1 cellular context compared by ENCODE assay signal in genomic region chr6:43516367-43516696, GRCh38.
TF ChIP-seq lines count a peak whose summit lies in the region.

No MANE protein-coding gene starts in this region.

TF ChIP-seq in HepG2, 621 proteins besides CTCF, POLR2A, EP300 and RAD21 (continues in another document):
- TF ChIP-seq, protein P1, sequence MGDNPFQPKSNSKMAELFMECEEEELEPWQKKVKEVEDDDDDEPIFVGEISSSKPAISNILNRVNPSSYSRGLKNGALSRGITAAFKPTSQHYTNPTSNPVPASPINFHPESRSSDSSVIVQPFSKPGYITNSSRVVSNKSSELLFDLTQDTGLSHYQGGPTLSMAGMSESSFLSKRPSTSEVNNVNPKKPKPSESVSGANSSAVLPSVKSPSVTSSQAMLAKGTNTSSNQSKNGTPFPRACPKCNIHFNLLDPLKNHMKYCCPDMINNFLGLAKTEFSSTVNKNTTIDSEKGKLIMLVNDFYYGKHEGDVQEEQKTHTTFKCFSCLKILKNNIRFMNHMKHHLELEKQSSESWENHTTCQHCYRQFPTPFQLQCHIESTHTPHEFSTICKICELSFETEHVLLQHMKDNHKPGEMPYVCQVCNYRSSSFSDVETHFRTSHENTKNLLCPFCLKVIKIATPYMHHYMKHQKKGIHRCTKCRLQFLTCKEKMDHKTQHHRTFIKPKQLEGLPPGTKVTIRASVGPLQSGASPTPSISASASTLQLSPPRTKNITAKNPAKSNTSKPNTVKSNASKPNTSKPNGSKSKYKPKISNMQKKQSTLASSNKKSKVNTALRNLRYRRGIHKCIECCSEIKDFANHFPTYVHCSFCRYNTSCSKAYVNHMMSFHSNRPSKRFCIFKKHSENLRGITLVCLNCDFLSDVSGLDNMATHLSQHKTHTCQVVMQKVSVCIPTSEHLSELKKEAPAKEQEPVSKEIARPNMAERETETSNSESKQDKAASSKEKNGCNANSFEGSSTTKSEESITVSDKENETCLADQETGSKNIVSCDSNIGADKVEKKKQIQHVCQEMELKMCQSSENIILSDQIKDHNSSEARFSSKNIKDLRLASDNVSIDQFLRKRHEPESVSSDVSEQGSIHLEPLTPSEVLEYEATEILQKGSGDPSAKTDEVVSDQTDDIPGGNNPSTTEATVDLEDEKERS (CRISPR knock-in tag; IDR thresholded peaks at IDR 0.05): no peak
- TF ChIP-seq ZFP90 (CRISPR knock-in tag; IDR thresholded peaks at IDR 0.05; ENCODE audit: borderline replicate concordance): no peak
- no peak for TF ChIP-seq ZNF776 (CRISPR knock-in tag; IDR thresholded peaks at IDR 0.05)
- TF ChIP-seq MIER3 (CRISPR knock-in tag; IDR thresholded peaks at IDR 0.05; ENCODE audit: borderline replicate concordance): no peak
- TF ChIP-seq, protein P2, sequence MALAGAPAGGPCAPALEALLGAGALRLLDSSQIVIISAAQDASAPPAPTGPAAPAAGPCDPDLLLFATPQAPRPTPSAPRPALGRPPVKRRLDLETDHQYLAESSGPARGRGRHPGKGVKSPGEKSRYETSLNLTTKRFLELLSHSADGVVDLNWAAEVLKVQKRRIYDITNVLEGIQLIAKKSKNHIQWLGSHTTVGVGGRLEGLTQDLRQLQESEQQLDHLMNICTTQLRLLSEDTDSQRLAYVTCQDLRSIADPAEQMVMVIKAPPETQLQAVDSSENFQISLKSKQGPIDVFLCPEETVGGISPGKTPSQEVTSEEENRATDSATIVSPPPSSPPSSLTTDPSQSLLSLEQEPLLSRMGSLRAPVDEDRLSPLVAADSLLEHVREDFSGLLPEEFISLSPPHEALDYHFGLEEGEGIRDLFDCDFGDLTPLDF (CRISPR knock-in tag; IDR thresholded peaks at IDR 0.05): no peak
- no peak for TF ChIP-seq MYC (CRISPR knock-in tag; IDR thresholded peaks at IDR 0.05; ENCODE audit: borderline replicate concordance)
- peak; percentile 12; the same call in 1 of the 2 replicates for TF ChIP-seq ZNF674 (CRISPR knock-in tag; IDR thresholded peaks at IDR 0.05; ENCODE audit: low read depth)
- TF ChIP-seq ZNF781 (CRISPR knock-in tag; IDR thresholded peaks at IDR 0.05; ENCODE audit: borderline replicate concordance, not compliant biosample characterization): peak; percentile 53
- TF ChIP-seq ZBTB43 (CRISPR knock-in tag; conservative IDR thresholded peaks at IDR 0.05): no peak
- TF ChIP-seq POLR2AphosphoS2 (IDR thresholded peaks at IDR 0.05; ENCODE audit: low read depth, low read length): no peak
- TF ChIP-seq ZNF253 (CRISPR knock-in tag; IDR thresholded peaks at IDR 0.05; ENCODE audit: borderline replicate concordance): no peak
- TF ChIP-seq, protein P3, sequence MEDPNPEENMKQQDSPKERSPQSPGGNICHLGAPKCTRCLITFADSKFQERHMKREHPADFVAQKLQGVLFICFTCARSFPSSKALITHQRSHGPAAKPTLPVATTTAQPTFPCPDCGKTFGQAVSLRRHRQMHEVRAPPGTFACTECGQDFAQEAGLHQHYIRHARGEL (CRISPR knock-in tag; IDR thresholded peaks at IDR 0.05): no peak
- TF ChIP-seq TCF7L2 (IDR thresholded peaks at IDR 0.05; ENCODE audit: low read depth, low read length): no peak
- no peak for TF ChIP-seq FOXA1 (IDR thresholded peaks at IDR 0.05)
- no peak for TF ChIP-seq FOXA1 (CRISPR knock-in tag; IDR thresholded peaks at IDR 0.05)
- no peak for TF ChIP-seq ZNF354B (CRISPR knock-in tag; IDR thresholded peaks at IDR 0.05)
- no peak for TF ChIP-seq KLF11 (CRISPR knock-in tag; IDR thresholded peaks at IDR 0.05)
- peak; percentile 10; the same call in 1 of the 2 replicates for TF ChIP-seq ZIK1 (CRISPR knock-in tag; IDR thresholded peaks at IDR 0.05; ENCODE audit: borderline replicate concordance, low read depth)
- no peak for TF ChIP-seq TFE3 (CRISPR knock-in tag; IDR thresholded peaks at IDR 0.05)
- no peak for TF ChIP-seq NAIF1 (CRISPR knock-in tag; IDR thresholded peaks at IDR 0.05; ENCODE audit: borderline replicate concordance)
- TF ChIP-seq, protein P4, sequence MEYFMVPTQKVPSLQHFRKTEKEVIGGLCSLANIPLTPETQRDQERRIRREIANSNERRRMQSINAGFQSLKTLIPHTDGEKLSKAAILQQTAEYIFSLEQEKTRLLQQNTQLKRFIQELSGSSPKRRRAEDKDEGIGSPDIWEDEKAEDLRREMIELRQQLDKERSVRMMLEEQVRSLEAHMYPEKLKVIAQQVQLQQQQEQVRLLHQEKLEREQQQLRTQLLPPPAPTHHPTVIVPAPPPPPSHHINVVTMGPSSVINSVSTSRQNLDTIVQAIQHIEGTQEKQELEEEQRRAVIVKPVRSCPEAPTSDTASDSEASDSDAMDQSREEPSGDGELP (IDR thresholded peaks at IDR 0.05; ENCODE audit: borderline replicate concordance, low read depth): peak; percentile 55; the same call in 1 of the 2 replicates
- TF ChIP-seq NPAS2 (CRISPR knock-in tag; IDR thresholded peaks at IDR 0.05; ENCODE audit: borderline replicate concordance): no peak
- TF ChIP-seq SP2 (CRISPR knock-in tag; IDR thresholded peaks at IDR 0.05): no peak
- TF ChIP-seq ZKSCAN5 (CRISPR knock-in tag; IDR thresholded peaks at IDR 0.05): 0 out of 2 replicates have a peak, but pooled peaks have one; percentile 23
- TF ChIP-seq BRD4 (CRISPR knock-in tag; IDR thresholded peaks at IDR 0.05): no peak
- TF ChIP-seq AGO1 (IDR thresholded peaks at IDR 0.05; ENCODE audit: low read depth, low read length, poor library complexity, severe bottlenecking): no peak
- no peak for TF ChIP-seq HDAC1 (CRISPR knock-in tag; IDR thresholded peaks at IDR 0.05)
- TF ChIP-seq PHF8 (CRISPR knock-in tag; IDR thresholded peaks at IDR 0.05): no peak
- no peak for TF ChIP-seq CAMTA2 (CRISPR knock-in tag; IDR thresholded peaks at IDR 0.05; ENCODE audit: borderline replicate concordance)
- TF ChIP-seq, protein P5, sequence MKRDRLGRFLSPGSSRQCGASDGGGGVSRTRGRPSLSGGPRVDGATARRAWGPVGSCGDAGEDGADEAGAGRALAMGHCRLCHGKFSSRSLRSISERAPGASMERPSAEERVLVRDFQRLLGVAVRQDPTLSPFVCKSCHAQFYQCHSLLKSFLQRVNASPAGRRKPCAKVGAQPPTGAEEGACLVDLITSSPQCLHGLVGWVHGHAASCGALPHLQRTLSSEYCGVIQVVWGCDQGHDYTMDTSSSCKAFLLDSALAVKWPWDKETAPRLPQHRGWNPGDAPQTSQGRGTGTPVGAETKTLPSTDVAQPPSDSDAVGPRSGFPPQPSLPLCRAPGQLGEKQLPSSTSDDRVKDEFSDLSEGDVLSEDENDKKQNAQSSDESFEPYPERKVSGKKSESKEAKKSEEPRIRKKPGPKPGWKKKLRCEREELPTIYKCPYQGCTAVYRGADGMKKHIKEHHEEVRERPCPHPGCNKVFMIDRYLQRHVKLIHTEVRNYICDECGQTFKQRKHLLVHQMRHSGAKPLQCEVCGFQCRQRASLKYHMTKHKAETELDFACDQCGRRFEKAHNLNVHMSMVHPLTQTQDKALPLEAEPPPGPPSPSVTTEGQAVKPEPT (CRISPR knock-in tag; IDR thresholded peaks at IDR 0.05; ENCODE audit: low read depth): no peak
- no peak for TF ChIP-seq MIXL1 (CRISPR knock-in tag; IDR thresholded peaks at IDR 0.05)
- TF ChIP-seq, protein P6, sequence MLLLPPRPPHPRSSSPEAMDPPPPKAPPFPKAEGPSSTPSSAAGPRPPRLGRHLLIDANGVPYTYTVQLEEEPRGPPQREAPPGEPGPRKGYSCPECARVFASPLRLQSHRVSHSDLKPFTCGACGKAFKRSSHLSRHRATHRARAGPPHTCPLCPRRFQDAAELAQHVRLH (CRISPR knock-in tag; IDR thresholded peaks at IDR 0.05; ENCODE audit: borderline replicate concordance, low read depth): no peak
- no peak for TF ChIP-seq NR1H2 (CRISPR knock-in tag; IDR thresholded peaks at IDR 0.05; ENCODE audit: borderline replicate concordance, low read depth)
- TF ChIP-seq PBX3 (CRISPR knock-in tag; IDR thresholded peaks at IDR 0.05; ENCODE audit: borderline replicate concordance): no peak
- TF ChIP-seq, protein P7, sequence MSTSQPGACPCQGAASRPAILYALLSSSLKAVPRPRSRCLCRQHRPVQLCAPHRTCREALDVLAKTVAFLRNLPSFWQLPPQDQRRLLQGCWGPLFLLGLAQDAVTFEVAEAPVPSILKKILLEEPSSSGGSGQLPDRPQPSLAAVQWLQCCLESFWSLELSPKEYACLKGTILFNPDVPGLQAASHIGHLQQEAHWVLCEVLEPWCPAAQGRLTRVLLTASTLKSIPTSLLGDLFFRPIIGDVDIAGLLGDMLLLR (CRISPR knock-in tag; IDR thresholded peaks at IDR 0.05): no peak
- no peak for TF ChIP-seq PTBP1 (IDR thresholded peaks at IDR 0.05; ENCODE audit: low read depth, low read length, poor library complexity, severe bottlenecking)
- no peak for TF ChIP-seq HNRNPH1 (optimal IDR thresholded peaks at IDR 0.05; ENCODE audit: low read depth, low read length)
- TF ChIP-seq NFYC (CRISPR knock-in tag; IDR thresholded peaks at IDR 0.05): no peak
- TF ChIP-seq, protein P8, sequence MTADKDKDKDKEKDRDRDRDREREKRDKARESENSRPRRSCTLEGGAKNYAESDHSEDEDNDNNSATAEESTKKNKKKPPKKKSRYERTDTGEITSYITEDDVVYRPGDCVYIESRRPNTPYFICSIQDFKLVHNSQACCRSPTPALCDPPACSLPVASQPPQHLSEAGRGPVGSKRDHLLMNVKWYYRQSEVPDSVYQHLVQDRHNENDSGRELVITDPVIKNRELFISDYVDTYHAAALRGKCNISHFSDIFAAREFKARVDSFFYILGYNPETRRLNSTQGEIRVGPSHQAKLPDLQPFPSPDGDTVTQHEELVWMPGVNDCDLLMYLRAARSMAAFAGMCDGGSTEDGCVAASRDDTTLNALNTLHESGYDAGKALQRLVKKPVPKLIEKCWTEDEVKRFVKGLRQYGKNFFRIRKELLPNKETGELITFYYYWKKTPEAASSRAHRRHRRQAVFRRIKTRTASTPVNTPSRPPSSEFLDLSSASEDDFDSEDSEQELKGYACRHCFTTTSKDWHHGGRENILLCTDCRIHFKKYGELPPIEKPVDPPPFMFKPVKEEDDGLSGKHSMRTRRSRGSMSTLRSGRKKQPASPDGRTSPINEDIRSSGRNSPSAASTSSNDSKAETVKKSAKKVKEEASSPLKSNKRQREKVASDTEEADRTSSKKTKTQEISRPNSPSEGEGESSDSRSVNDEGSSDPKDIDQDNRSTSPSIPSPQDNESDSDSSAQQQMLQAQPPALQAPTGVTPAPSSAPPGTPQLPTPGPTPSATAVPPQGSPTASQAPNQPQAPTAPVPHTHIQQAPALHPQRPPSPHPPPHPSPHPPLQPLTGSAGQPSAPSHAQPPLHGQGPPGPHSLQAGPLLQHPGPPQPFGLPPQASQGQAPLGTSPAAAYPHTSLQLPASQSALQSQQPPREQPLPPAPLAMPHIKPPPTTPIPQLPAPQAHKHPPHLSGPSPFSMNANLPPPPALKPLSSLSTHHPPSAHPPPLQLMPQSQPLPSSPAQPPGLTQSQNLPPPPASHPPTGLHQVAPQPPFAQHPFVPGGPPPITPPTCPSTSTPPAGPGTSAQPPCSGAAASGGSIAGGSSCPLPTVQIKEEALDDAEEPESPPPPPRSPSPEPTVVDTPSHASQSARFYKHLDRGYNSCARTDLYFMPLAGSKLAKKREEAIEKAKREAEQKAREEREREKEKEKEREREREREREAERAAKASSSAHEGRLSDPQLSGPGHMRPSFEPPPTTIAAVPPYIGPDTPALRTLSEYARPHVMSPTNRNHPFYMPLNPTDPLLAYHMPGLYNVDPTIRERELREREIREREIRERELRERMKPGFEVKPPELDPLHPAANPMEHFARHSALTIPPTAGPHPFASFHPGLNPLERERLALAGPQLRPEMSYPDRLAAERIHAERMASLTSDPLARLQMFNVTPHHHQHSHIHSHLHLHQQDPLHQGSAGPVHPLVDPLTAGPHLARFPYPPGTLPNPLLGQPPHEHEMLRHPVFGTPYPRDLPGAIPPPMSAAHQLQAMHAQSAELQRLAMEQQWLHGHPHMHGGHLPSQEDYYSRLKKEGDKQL (CRISPR knock-in tag; IDR thresholded peaks at IDR 0.05; ENCODE audit: low read depth): no peak
- TF ChIP-seq, protein P9, sequence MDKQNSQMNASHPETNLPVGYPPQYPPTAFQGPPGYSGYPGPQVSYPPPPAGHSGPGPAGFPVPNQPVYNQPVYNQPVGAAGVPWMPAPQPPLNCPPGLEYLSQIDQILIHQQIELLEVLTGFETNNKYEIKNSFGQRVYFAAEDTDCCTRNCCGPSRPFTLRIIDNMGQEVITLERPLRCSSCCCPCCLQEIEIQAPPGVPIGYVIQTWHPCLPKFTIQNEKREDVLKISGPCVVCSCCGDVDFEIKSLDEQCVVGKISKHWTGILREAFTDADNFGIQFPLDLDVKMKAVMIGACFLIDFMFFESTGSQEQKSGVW (CRISPR knock-in tag; IDR thresholded peaks at IDR 0.05; ENCODE audit: borderline replicate concordance): no peak
- TF ChIP-seq TAF15 (IDR thresholded peaks at IDR 0.05; ENCODE audit: low read depth, low read length, poor library complexity, severe bottlenecking): no peak
- peak; percentile 14 for TF ChIP-seq CCAR2 (optimal IDR thresholded peaks at IDR 0.05; ENCODE audit: low read depth, low read length)
- no peak for TF ChIP-seq ZNF607 (CRISPR knock-in tag; IDR thresholded peaks at IDR 0.05; ENCODE audit: borderline replicate concordance)
